21 cellular contexts compared by ENCODE assay signal in the genomic region with DNA sequence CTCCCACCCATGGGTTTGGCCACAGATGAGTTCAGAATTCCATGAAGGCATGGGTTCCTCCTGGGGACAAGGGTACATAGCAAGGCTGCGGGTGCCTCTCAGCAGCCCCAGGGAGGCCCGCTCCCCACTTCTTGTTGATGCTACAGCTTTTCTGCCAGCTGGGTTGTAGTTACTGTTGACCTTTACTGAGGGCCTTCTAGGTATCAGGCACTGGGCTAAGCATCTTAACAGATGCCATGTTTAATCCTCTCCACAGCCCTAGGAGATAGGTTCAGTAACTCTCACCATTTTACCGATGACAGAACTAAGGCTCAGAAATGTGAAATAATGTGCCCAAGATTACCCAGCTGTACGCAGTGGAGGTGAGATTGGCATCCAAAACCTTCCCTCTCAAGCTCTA.
"Had no signal": no experiment of that assay in that cellular context is flagged by ENCODE, and none has a peak within 500 bp of the region (broad histone marks: within the 10 kb centered on the region; RNA-seq: fewer than 3 reads in every experiment).

No MANE protein-coding gene starts in this region.

- H3K36me3 Mint-ChIP-seq: activated CD4-positive, alpha-beta memory T cell treated with anti-CD3 and anti-CD28 coated beads for 36 hours; activated naive CD8-positive, alpha-beta T cell treated with anti-CD3 and anti-CD28 coated beads, Interleukin-2, amount 10 ng/mL, durations not matched to agents 7 days and 5 days had no signal

- H3K36me3 ChIP-seq: adrenal gland, breast epithelium had no signal

- H3K9me3 Mint-ChIP-seq: activated CD4-positive, alpha-beta memory T cell treated with anti-CD3 and anti-CD28 coated beads for 36 hours; activated CD4-positive, alpha-beta T cell treated with anti-CD3 and anti-CD28 coated beads, Interleukin-2, amount 10 ng/mL, durations not matched to agents 7 days and 5 days; activated naive CD8-positive, alpha-beta T cell treated with anti-CD3 and anti-CD28 coated beads, Interleukin-2, amount 10 ng/mL, durations not matched to agents 7 days and 5 days; activated T-cell treated with anti-CD3 and anti-CD28 coated beads, Interleukin-2, amount 50 U/mL, for 72 hours had no signal

- H3K27ac ChIP-seq: adrenal gland, breast epithelium, coronary artery, PC-9 had no signal

- H3K4me3 ChIP-seq: adrenal gland, breast epithelium, coronary artery, PC-9 had no signal

- H3K27ac Mint-ChIP-seq: activated CD4-positive, alpha-beta memory T cell treated with anti-CD3 and anti-CD28 coated beads for 36 hours; activated CD4-positive, alpha-beta T cell treated with anti-CD3 and anti-CD28 coated beads, Interleukin-2, amount 10 ng/mL, durations not matched to agents 7 days and 5 days; activated naive CD8-positive, alpha-beta T cell treated with anti-CD3 and anti-CD28 coated beads, Interleukin-2, amount 10 ng/mL, durations not matched to agents 7 days and 5 days; activated T-cell treated with anti-CD3 and anti-CD28 coated beads, Interleukin-2, amount 50 U/mL, for 72 hours; T-helper 17 cell had no signal

- FAIRE-seq: TTC549 had no signal

- H3K4me1 ChIP-seq: breast epithelium had no signal

- H3K9me3 ChIP-seq: adrenal gland, breast epithelium had no signal

- H3K4me3 Mint-ChIP-seq: activated CD4-positive, alpha-beta memory T cell treated with anti-CD3 and anti-CD28 coated beads for 36 hours; activated CD4-positive, alpha-beta T cell treated with anti-CD3 and anti-CD28 coated beads, Interleukin-2, amount 10 ng/mL, durations not matched to agents 7 days and 5 days; activated naive CD8-positive, alpha-beta T cell treated with anti-CD3 and anti-CD28 coated beads, Interleukin-2, amount 10 ng/mL, durations not matched to agents 7 days and 5 days; activated T-cell treated with anti-CD3 and anti-CD28 coated beads, Interleukin-2, amount 50 U/mL, for 72 hours; T-helper 17 cell had no signal

- DNase-seq: activated CD4-positive, alpha-beta memory T cell treated with anti-CD3 and anti-CD28 coated beads for 36 hours; activated CD4-positive, alpha-beta T cell treated with anti-CD3 and anti-CD28 coated beads, Interleukin-2, amount 10 ng/mL, durations not matched to agents 7 days and 5 days; activated CD4-positive, CD25-positive, alpha-beta regulatory T cell; activated naive CD4-positive, alpha-beta T cell treated with anti-CD3 and anti-CD28 coated beads, Interleukin-2, amount 50 U/mL, for 16 hours; activated naive CD8-positive, alpha-beta T cell treated with anti-CD3 and anti-CD28 coated beads, Interleukin-2, amount 10 ng/mL, durations not matched to agents 7 days and 5 days; activated T-cell treated with anti-CD3 and anti-CD28 coated beads for 4 hours; activated T-cell treated with anti-CD3 and anti-CD28 coated beads, Interleukin-2, amount 50 U/mL, for 72 hours; adrenal gland; anterior cingulate cortex; central memory CD4-positive, alpha-beta T cell; Kasumi-1; NCI-H2081 treated with DMSO at 0.1 percent for 48 hours; NCI-H446; NCI-H526; PC-9; SHP77 treated with DMSO at 0.1 percent for 48 hours; T-helper 17 cell; T-helper 9 cell had no signal
